ENCODE assay signal across 19 cellular contexts in genomic region chr4:146647615-146648383, GRCh38. TPM values are rescaled to one million over a fixed set of nuclear protein-coding genes. Genes with fewer than 3 reads are reported as not detected.
DNase-seq lines count a peak whose midpoint lies in the region; TF ChIP-seq lines count a peak whose summit lies in the region.
"Had no signal": no experiment of that assay in that cellular context is flagged by ENCODE, and none has a peak within 500 bp of the region (broad histone marks: within the 10 kb centered on the region; RNA-seq: fewer than 3 reads in every experiment).

No MANE protein-coding gene starts in this region.

- H3K36me3 ChIP-seq in BE2C (no peaks in the 10 kb centered on the region), HUES48 (ENCODE audit: control insufficient read depth, insufficient read depth, low read length) (no peaks in the 10 kb centered on the region), ectodermal cell (ENCODE audit: control insufficient read depth, insufficient read depth, low read length) (no peaks in the 10 kb centered on the region), tibial nerve (no peaks in the 10 kb centered on the region)
- H3K36me3 ChIP-seq: SJCRH30 had no signal

- no peak for DNase-seq in BE2C
- peak; percentile 35 for DNase-seq in iPS-NIHi7 (ENCODE audit: extremely low spot score)
- no peak for DNase-seq in tibial nerve (ENCODE audit: low spot score in 2 of 2)
- no peak for DNase-seq in NCI-H345 (lab: John Stamatoyannopoulos, UW)
- DNase-seq in NCI-H187 treated with DMSO at 0.1 percent for 48 hours (lab: John Stamatoyannopoulos, UW), result no peak
- no peak for DNase-seq in NCI-H510A treated with DMSO at 0.1 percent for 48 hours (lab: John Stamatoyannopoulos, UW)
- DNase-seq: activated naive CD4-positive, alpha-beta T cell treated with anti-CD3 and anti-CD28 coated beads, Interleukin-2, amount 50 U/mL, for 16 hours; activated T-cell treated with anti-CD3 and anti-CD28 coated beads, Interleukin-2, amount 50 U/mL, for 72 hours; CD4-positive, alpha-beta T cell; DMS79; NCI-H1930; NCI-H524 treated with DMSO at 0.1 percent for 48 hours; occipital lobe; PC-3; SJCRH30 had no signal

- TF ChIP-seq EP300 in tibial nerve (IDR thresholded peaks at IDR 0.05), result no peak

- TF ChIP-seq CTCF in BE2C (IDR thresholded peaks at IDR 0.05; ENCODE audit: low read depth, low read length) (no peak), tibial nerve (IDR thresholded peaks at IDR 0.05) (no peak)

- no peak for TF ChIP-seq POLR2A in tibial nerve (IDR thresholded peaks at IDR 0.05)

- H3K4me3 ChIP-seq in BE2C (ENCODE audit: low read depth, low read length) (peak overlapping the region; percentile 10; the same call in 1 of the 2 replicates), HUES48 (ENCODE audit: low read depth, low read length) (peak overlapping the region; percentile 43), ectodermal cell (ENCODE audit: insufficient read depth, low read depth, low read length) (peak overlapping the region; percentile 24), tibial nerve (no peak overlapping the region)
- H3K4me3 ChIP-seq: SJCRH30 had no signal

- no peak overlapping the region for H3K27ac ChIP-seq in HUES48 (ENCODE audit: low read depth, low read length)
- H3K27ac ChIP-seq in ectodermal cell (ENCODE audit: insufficient read depth, low read depth, low read length, poor library complexity, severe bottlenecking), result no peak overlapping the region
- no peak overlapping the region for H3K27ac ChIP-seq in tibial nerve
- H3K27ac ChIP-seq: SJCRH30 had no signal

- WGBS in ectodermal cell, 2 experiments, result 0% methylated on average over 42 to 44 of the region's 44 CpGs
- WGBS in tibial nerve, 2 donors, result 2% methylated on average over 43 to 44 of the region's 44 CpGs

- no peaks in the 10 kb centered on the region; the same call in 1 of the 2 replicates for H3K9me3 ChIP-seq in BE2C
- no peaks in the 10 kb centered on the region for H3K9me3 ChIP-seq in HUES48 (ENCODE audit: control insufficient read depth, insufficient read depth, low read length)
- no peaks in the 10 kb centered on the region for H3K9me3 ChIP-seq in ectodermal cell (ENCODE audit: control insufficient read depth, low read length)
- H3K9me3 ChIP-seq in tibial nerve, result no peaks in the 10 kb centered on the region
- H3K9me3 ChIP-seq: SJCRH30 had no signal

- H3K27me3 ChIP-seq in BE2C (peaks cover 99% of the 10 kb centered on the region), HUES48 (ENCODE audit: control insufficient read depth, insufficient read depth, low read length) (peaks cover 99% of the 10 kb centered on the region), ectodermal cell (ENCODE audit: control insufficient read depth, insufficient read depth, low read length, poor library complexity, severe bottlenecking) (peaks cover 100% of the 10 kb centered on the region), tibial nerve (peaks cover 0 to 83% of the 10 kb centered on the region in 2 donors)
- H3K27me3 ChIP-seq: SJCRH30 had no signal

- no peaks in the 10 kb centered on the region for H3K4me1 ChIP-seq in BE2C
- H3K4me1 ChIP-seq in HUES48 (ENCODE audit: control insufficient read depth, insufficient read depth, low read length), result peaks cover 10% of the 10 kb centered on the region; the same call in 1 of the 2 replicates
- no peaks in the 10 kb centered on the region for H3K4me1 ChIP-seq in ectodermal cell (ENCODE audit: control insufficient read depth, insufficient read depth, low read length)
- H3K4me1 ChIP-seq in tibial nerve, result peaks cover 0 to 14% (median 0%) of the 10 kb centered on the region in 4 donors
- H3K4me1 ChIP-seq: SJCRH30 had no signal

- H3K9ac ChIP-seq in HUES48 (ENCODE audit: low read depth, low read length), result no peak overlapping the region

RNA-seq across cellular contexts. Expression of gene POU4F2, which starts 9.1 kb away (rescaled TPM):
- polyA plus RNA-seq in BE2C (2012; ENCODE audit: insufficient read depth, insufficient read length, low read depth), result not detected
- not detected for polyA plus RNA-seq in ectodermal cell (2013, experiment 1 of 4)
- polyA plus RNA-seq in ectodermal cell (2013, experiment 2 of 4), result 0.05 TPM
- 0.21 TPM for polyA plus RNA-seq in ectodermal cell (2013, experiment 3 of 4)
- polyA plus RNA-seq in ectodermal cell (2013, experiment 4 of 4), result 0.36 TPM
- not detected for total RNA-seq in tibial nerve
- total RNA-seq: activated T-cell treated with anti-CD3 and anti-CD28 coated beads, Interleukin-2, amount 50 U/mL, for 72 hours; CD4-positive, alpha-beta T cell; fibroblast of villous mesenchyme; lower leg skin; occipital lobe; PC-3 had no signal

Comparison
In these comparisons a context has a peak if more than half of its experiments do, and no peak if none do; other contexts are left out.
1. H3K4me3 ChIP-seq: peak in BE2C (single experiment), HUES48 (single experiment) and ectodermal cell (single experiment); none in tibial nerve (0 of 4).